11 cellular contexts compared by ENCODE assay signal in genomic region chr12:108566452-108566851, GRCh38. TPM values are rescaled to one million over a fixed set of nuclear protein-coding genes. Genes with fewer than 3 reads are reported as not detected.
A peak's percentile ranks its signal among the peaks of the same experiment; 100 is the strongest.
DNase-seq lines count a peak whose midpoint lies in the region; ATAC-seq and TF ChIP-seq lines count a peak whose summit lies in the region.
"Had no signal": no experiment of that assay in that cellular context is flagged by ENCODE, and none has a peak within 500 bp of the region (broad histone marks: within the 10 kb centered on the region; RNA-seq: fewer than 3 reads in every experiment).

No MANE protein-coding gene starts in this region.

- H4K20me1 ChIP-seq in HCT116 (ENCODE audit: insufficient read depth): no peaks in the 10 kb centered on the region

- H2AFZ ChIP-seq in HCT116 (ENCODE audit: low read depth, low read length, poor library complexity, severe bottlenecking): no peak overlapping the region

- TF ChIP-seq RAD21 in HCT116 (IDR thresholded peaks at IDR 0.05; ENCODE audit: low read depth): no peak

- no peak overlapping the region for H3K4me3 ChIP-seq in A673 (ENCODE audit: low read depth, low read length, poor library complexity, severe bottlenecking)
- no peak overlapping the region for H3K4me3 ChIP-seq in HCT116 (replicated peaks in 1 of 2; ENCODE audit: low read depth in 1 of 2, low read length in 2 of 2)
- no peak overlapping the region for H3K4me3 ChIP-seq in vagina

- DNase-seq in A673 (ENCODE audit: low spot score) (no peak), HCT116 (ENCODE audit: low read depth, low spot score) (no peak), mesenteric fat pad (ENCODE audit: low spot score) (peak; percentile 33), activated gamma-delta T cell (lab: John Stamatoyannopoulos, UW) (no peak), GM13977 (ENCODE audit: low spot score) (no peak), vagina (ENCODE audit: extremely low spot score in 2 of 2) (no peak)
- DNase-seq: Caco-2 had no signal

- peaks cover 40% of the 10 kb centered on the region for H3K4me1 ChIP-seq in A673 (ENCODE audit: insufficient read depth, low read length, poor library complexity, severe bottlenecking)
- H3K4me1 ChIP-seq in HCT116 (ENCODE audit: control insufficient read depth in 1 of 2, insufficient read depth in 2 of 2, low read length in 2 of 2): peaks cover 23 to 39% of the 10 kb centered on the region in 2 experiments
- H3K4me1 ChIP-seq in vagina: peaks cover 47% of the 10 kb centered on the region

- in situ Hi-C loops in GM13977 (cut with MboI; ENCODE audit: low pct_unique_long_range_greater_than_20kb, low sequenced_read_pairs, unreplicated experiment): loop anchor here (5.0 kb wide), 1 partner anchor 51 kb away; no protein-coding TSS in a partner anchor

- H3K9me3 ChIP-seq in A673 (ENCODE audit: low read depth, low read length, poor library complexity, severe bottlenecking) (no peaks in the 10 kb centered on the region), HCT116 (ENCODE audit: control insufficient read depth in 1 of 2, insufficient read depth in 1 of 2, low read depth in 1 of 2, low read length in 2 of 2) (no peaks in the 10 kb centered on the region), vagina (no peaks in the 10 kb centered on the region)
- H3K9me3 ChIP-seq: Caco-2 had no signal

- intact Hi-C loops in A673 (cut with micrococcal nuclease; ENCODE audit: unreplicated experiment) (loop anchor here (10.0 kb wide), 1 partner anchor 168 kb away; the partner anchor contains the start of gene CORO1C), HCT116 (cut with micrococcal nuclease) (loop anchor here (5.0 to 10.0 kb wide), 2 partner anchors 268 to 386 kb away; no protein-coding TSS in a partner anchor), vagina (cut with DNase I) (loop anchor here (10.0 kb wide), 1 partner anchor 288 kb away; the partner anchor contains the start of gene SSH1)

- H3K27me3 ChIP-seq in A673 (replicated peaks; ENCODE audit: insufficient read depth, low read depth, low read length, poor library complexity): no peaks in the 10 kb centered on the region
- H3K27me3 ChIP-seq in HCT116 (ENCODE audit: insufficient read depth, low read length): no peaks in the 10 kb centered on the region
- H3K27me3 ChIP-seq in vagina: no peaks in the 10 kb centered on the region

- peak overlapping the region; percentile 77 for H3K27ac ChIP-seq in A673 (ENCODE audit: low read depth, low read length, poor library complexity, severe bottlenecking)
- peak overlapping the region; percentile 58 for H3K27ac ChIP-seq in HCT116 (ENCODE audit: low read depth, low read length)
- peak overlapping the region; percentile 12 for H3K27ac ChIP-seq in angular gyrus (ENCODE audit: low read depth, low read length)
- no peak overlapping the region for H3K27ac ChIP-seq in vagina

- POLR2A ChIA-PET in A673 (lab: Charles Lee; ENCODE audit: low non-redundant PET) (no interaction called here), HCT116 (lab: Charles Lee) (no interaction called here)

- RAD21 ChIA-PET in HCT116 (lab: Charles Lee; ENCODE audit: low non-redundant PET in 1 of 2, low total read pairs in 2 of 2, uncharacterized antibody in 2 of 2, unreplicated experiment in 2 of 2): no interaction called here

- no peak for ATAC-seq in HCT116
- ATAC-seq in HG02759 (IDR thresholded peaks at IDR 0.05; ENCODE audit: unreplicated experiment): no peak
- ATAC-seq: stimulated activated naive CD8-positive, alpha-beta T cell treated with anti-CD3 and anti-CD28 coated beads, Interleukin-15, Interleukin-2, amounts not matched to agents 100 U/mL and 50 U/mL, for 24 hours had no signal

- H3K79me2 ChIP-seq in HCT116 (ENCODE audit: insufficient read depth, low read length): peaks cover 23% of the 10 kb centered on the region

- CTCF ChIA-PET in A673 (lab: Charles Lee): interaction anchor here (0.6 kb wide), 1 partner anchor 55 kb away, joined by 4 read pairs; no protein-coding TSS in a partner anchor
- CTCF ChIA-PET in HCT116 (lab: Charles Lee): interaction anchor here (0.7 to 2.1 kb wide), 4 partner anchors 51 to 648 kb away, joined by 3 to 11 read pairs (median 3); partner anchors contain the start of gene ALKBH2

- TF ChIP-seq POLR2A in HCT116 (IDR thresholded peaks at IDR 0.05; ENCODE audit: borderline replicate concordance, extremely low read depth, insufficient read depth, insufficient read length): no peak
- no peak for TF ChIP-seq POLR2A in vagina (IDR thresholded peaks at IDR 0.05)

- peaks cover 52% of the 10 kb centered on the region for H3K36me3 ChIP-seq in A673 (ENCODE audit: insufficient read depth, low read length, poor library complexity, severe bottlenecking)
- H3K36me3 ChIP-seq in HCT116 (ENCODE audit: control insufficient read depth in 1 of 2, insufficient read depth in 2 of 2, low read length in 2 of 2): peaks cover 26 to 38% of the 10 kb centered on the region in 2 experiments
- peaks cover 0 to 57% of the 10 kb centered on the region in 2 donors for H3K36me3 ChIP-seq in vagina

- no TSS peak for BruUV-seq in A673 (replicated peaks; lab: Mats Ljungman, UMichigan)
- BruUV-seq in HCT116 (replicated peaks; lab: Mats Ljungman, UMichigan): no TSS peak

- H3K9ac ChIP-seq in HCT116 (ENCODE audit: low read length): peak overlapping the region; percentile 55

- peak overlapping the region; percentile 51 for H3K4me2 ChIP-seq in HCT116 (ENCODE audit: low read length)

- TF ChIP-seq CTCF in A673 (conservative IDR thresholded peaks at IDR 0.05; ENCODE audit: low read depth, low read length) (no peak), HCT116 (IDR thresholded peaks at IDR 0.05 in 2 of 3, conservative IDR thresholded peaks at IDR 0.05 in 1 of 3; ENCODE audit: borderline replicate concordance in 1 of 3, insufficient read depth in 1 of 3, low read depth in 2 of 3, low read length in 2 of 3) (no peak), GM13977 (IDR thresholded peaks at IDR 0.05; ENCODE audit: extremely low read depth, insufficient read depth, missing control alignments) (no peak), vagina (IDR thresholded peaks at IDR 0.05) (no peak)

- H3K9me2 ChIP-seq in HCT116 (ENCODE audit: insufficient read depth): no peaks in the 10 kb centered on the region

TF ChIP-seq in HCT116, 20 proteins besides CTCF, POLR2A, EP300 and RAD21:
- TF ChIP-seq TCF7L2 (IDR thresholded peaks at IDR 0.05; ENCODE audit: borderline replicate concordance, extremely low read depth, insufficient read depth, insufficient read length) (no peak), CEBPB (IDR thresholded peaks at IDR 0.05; ENCODE audit: low read depth) (no peak)

RNA-seq across cellular contexts. Expression of gene ISCU, which starts 4.1 kb away (rescaled TPM):
- total RNA-seq in A673 (2021): 73.4 and 79.3 TPM in 2 replicates
- total RNA-seq in HCT116 (2021; ENCODE audit: unreplicated experiment): 89.6 TPM
- 71.6 and 78.4 TPM in 2 replicates for polyA plus RNA-seq in HCT116 (2012)
- total RNA-seq in mesenteric fat pad: 156 TPM
- total RNA-seq in vagina: 167 TPM

RNA-seq across cellular contexts. Expression of gene SART3, which starts 5.5 kb away (rescaled TPM):
- 93.8 and 99.3 TPM in 2 replicates for total RNA-seq in A673 (2021)
- total RNA-seq in HCT116 (2021; ENCODE audit: unreplicated experiment): 76.1 TPM
- 44.1 and 48.3 TPM in 2 replicates for polyA plus RNA-seq in HCT116 (2012)
- 43.5 TPM for total RNA-seq in mesenteric fat pad
- total RNA-seq in vagina: 44.2 TPM

RNA-seq across cellular contexts. Expression of gene TMEM119, which starts 31.4 kb away (rescaled TPM):
- 1.0 TPM in 1 of 2 replicates, not detected in the other for total RNA-seq in A673 (2021)
- not detected for total RNA-seq in HCT116 (2021; ENCODE audit: unreplicated experiment)
- not detected in 2 replicates for polyA plus RNA-seq in HCT116 (2012)
- 13.0 TPM for total RNA-seq in mesenteric fat pad
- 34.6 TPM for total RNA-seq in vagina
- total RNA-seq: Caco-2, glomerular endothelial cell had no signal

RNA-seq across cellular contexts. Expression of gene FICD, which starts 51.4 kb away (rescaled TPM):
- total RNA-seq in A673 (2021): 3.6 and 4.1 TPM in 2 replicates
- total RNA-seq in HCT116 (2021; ENCODE audit: unreplicated experiment): 5.1 TPM
- polyA plus RNA-seq in HCT116 (2012): 3.5 and 6.4 TPM in 2 replicates
- total RNA-seq in mesenteric fat pad: 14.1 TPM
- total RNA-seq in vagina: 6.9 TPM
